ENCODE assay signal across 11 cellular contexts in genomic region chr3:104519968-104520655, GRCh38.
DNase-seq lines count a peak whose midpoint lies in the region; ATAC-seq and TF ChIP-seq lines count a peak whose summit lies in the region.
"Had no signal": no experiment of that assay in that cellular context is flagged by ENCODE, and none has a peak within 500 bp of the region (broad histone marks: within the 10 kb centered on the region; RNA-seq: fewer than 3 reads in every experiment).

No MANE protein-coding gene starts in this region.

- peaks cover 39% of the 10 kb centered on the region for H3K4me1 Mint-ChIP-seq in GM23338

- H3K4me2 ChIP-seq in GM23338, result peak overlapping the region; percentile 54

- no peaks in the 10 kb centered on the region for H4K20me1 ChIP-seq in GM23338 (replicated peaks; ENCODE audit: insufficient read depth)

- H3K9me2 ChIP-seq in GM23338 (ENCODE audit: insufficient read depth), result no peaks in the 10 kb centered on the region

- H3K27ac ChIP-seq in GM23338 (ENCODE audit: low read depth), result peak overlapping the region; percentile 87
- no peak overlapping the region for H3K27ac ChIP-seq in upper lobe of right lung
- H3K27ac ChIP-seq: HL-60 had no signal

- no peaks in the 10 kb centered on the region for H3K36me3 ChIP-seq in GM23338 (ENCODE audit: insufficient read depth)
- H3K36me3 ChIP-seq in upper lobe of right lung, result no peaks in the 10 kb centered on the region

- H2AFZ ChIP-seq in GM23338, result no peak overlapping the region

- H3K4me3 Mint-ChIP-seq in GM23338, result peak overlapping the region; percentile 66; the same call in 2 of the 3 replicates

- intact Hi-C loops in upper lobe of right lung (cut with DNase I), result no loop called here
- intact Hi-C loops in lower leg skin (cut with DNase I; ENCODE audit: low total_unique reads), result no loop called here

- 51 to 62% methylated on average over 3 of the region's 3 CpGs for WGBS in lower leg skin, 2 donors

- H3K4me3 ChIP-seq in GM23338 (peak overlapping the region; percentile 22), upper lobe of right lung (no peak overlapping the region), lower leg skin (ENCODE audit: low read depth, poor library complexity, severe bottlenecking) (no peak overlapping the region)

- H3F3A ChIP-seq in GM23338 (replicated peaks; ENCODE audit: low read depth), result no peaks in the 10 kb centered on the region

- peaks cover 39% of the 10 kb centered on the region for H3K36me3 Mint-ChIP-seq in GM23338 (ENCODE audit: low read depth)

- peak; percentile 74 for DNase-seq in GM23338 (ENCODE audit: low spot score)
- peak; percentile 40 for DNase-seq in iPS DF 19.7 (ENCODE audit: low read depth, low spot score)
- no peak for DNase-seq in upper lobe of right lung
- DNase-seq in activated naive CD4-positive, alpha-beta T cell treated with Interleukin-2 at 50 U/mL for 16 hours, result no peak
- no peak for DNase-seq in lower leg skin (ENCODE audit: low spot score in 2 of 2)
- DNase-seq in 8988T, result no peak
- DNase-seq: activated CD4-positive, alpha-beta T cell treated with anti-CD3 and anti-CD28 coated beads, Interleukin-2, amount 50 U/mL, for 48 hours had no signal

- H3K27me3 Mint-ChIP-seq in GM23338 (ENCODE audit: insufficient read depth, low read depth, poor library complexity), result peaks cover 1% of the 10 kb centered on the region

- no peaks in the 10 kb centered on the region for H3K27me3 ChIP-seq in GM23338 (ENCODE audit: insufficient read depth)
- H3K27me3 ChIP-seq in upper lobe of right lung, result no peaks in the 10 kb centered on the region

- peaks cover 36% of the 10 kb centered on the region for H3K9me3 Mint-ChIP-seq in GM23338

- TF ChIP-seq CTCF in GM23338 (conservative IDR thresholded peaks at IDR 0.05; ENCODE audit: low read depth in 2 of 2) (no peak), upper lobe of right lung (IDR thresholded peaks at IDR 0.05) (no peak), lower leg skin (IDR thresholded peaks at IDR 0.05) (no peak)

- peak overlapping the region; percentile 98 for H3K27ac Mint-ChIP-seq in GM23338
- H3K27ac Mint-ChIP-seq: progenitor cell of endocrine pancreas had no signal

- H3K79me2 ChIP-seq in GM23338 (replicated peaks; ENCODE audit: insufficient read depth), result no peaks in the 10 kb centered on the region

- TF ChIP-seq POLR2A in lower leg skin (IDR thresholded peaks at IDR 0.05), result no peak

- peaks cover 31% of the 10 kb centered on the region for H3K4me1 ChIP-seq in GM23338 (ENCODE audit: insufficient read depth)
- H3K4me1 ChIP-seq in upper lobe of right lung, result no peaks in the 10 kb centered on the region

- ATAC-seq in GM18517 (IDR thresholded peaks at IDR 0.05; ENCODE audit: unreplicated experiment), result peak; percentile 38
- peak; percentile 76 for ATAC-seq in GM23338
- ATAC-seq in HG03520 (IDR thresholded peaks at IDR 0.05; ENCODE audit: unreplicated experiment), result peak; percentile 45
- no peak for ATAC-seq in upper lobe of right lung

- no peaks in the 10 kb centered on the region for H3K9me3 ChIP-seq in upper lobe of right lung

TF ChIP-seq in GM23338, 12 proteins besides CTCF, POLR2A, EP300 and RAD21:
- TF ChIP-seq, protein P1, sequence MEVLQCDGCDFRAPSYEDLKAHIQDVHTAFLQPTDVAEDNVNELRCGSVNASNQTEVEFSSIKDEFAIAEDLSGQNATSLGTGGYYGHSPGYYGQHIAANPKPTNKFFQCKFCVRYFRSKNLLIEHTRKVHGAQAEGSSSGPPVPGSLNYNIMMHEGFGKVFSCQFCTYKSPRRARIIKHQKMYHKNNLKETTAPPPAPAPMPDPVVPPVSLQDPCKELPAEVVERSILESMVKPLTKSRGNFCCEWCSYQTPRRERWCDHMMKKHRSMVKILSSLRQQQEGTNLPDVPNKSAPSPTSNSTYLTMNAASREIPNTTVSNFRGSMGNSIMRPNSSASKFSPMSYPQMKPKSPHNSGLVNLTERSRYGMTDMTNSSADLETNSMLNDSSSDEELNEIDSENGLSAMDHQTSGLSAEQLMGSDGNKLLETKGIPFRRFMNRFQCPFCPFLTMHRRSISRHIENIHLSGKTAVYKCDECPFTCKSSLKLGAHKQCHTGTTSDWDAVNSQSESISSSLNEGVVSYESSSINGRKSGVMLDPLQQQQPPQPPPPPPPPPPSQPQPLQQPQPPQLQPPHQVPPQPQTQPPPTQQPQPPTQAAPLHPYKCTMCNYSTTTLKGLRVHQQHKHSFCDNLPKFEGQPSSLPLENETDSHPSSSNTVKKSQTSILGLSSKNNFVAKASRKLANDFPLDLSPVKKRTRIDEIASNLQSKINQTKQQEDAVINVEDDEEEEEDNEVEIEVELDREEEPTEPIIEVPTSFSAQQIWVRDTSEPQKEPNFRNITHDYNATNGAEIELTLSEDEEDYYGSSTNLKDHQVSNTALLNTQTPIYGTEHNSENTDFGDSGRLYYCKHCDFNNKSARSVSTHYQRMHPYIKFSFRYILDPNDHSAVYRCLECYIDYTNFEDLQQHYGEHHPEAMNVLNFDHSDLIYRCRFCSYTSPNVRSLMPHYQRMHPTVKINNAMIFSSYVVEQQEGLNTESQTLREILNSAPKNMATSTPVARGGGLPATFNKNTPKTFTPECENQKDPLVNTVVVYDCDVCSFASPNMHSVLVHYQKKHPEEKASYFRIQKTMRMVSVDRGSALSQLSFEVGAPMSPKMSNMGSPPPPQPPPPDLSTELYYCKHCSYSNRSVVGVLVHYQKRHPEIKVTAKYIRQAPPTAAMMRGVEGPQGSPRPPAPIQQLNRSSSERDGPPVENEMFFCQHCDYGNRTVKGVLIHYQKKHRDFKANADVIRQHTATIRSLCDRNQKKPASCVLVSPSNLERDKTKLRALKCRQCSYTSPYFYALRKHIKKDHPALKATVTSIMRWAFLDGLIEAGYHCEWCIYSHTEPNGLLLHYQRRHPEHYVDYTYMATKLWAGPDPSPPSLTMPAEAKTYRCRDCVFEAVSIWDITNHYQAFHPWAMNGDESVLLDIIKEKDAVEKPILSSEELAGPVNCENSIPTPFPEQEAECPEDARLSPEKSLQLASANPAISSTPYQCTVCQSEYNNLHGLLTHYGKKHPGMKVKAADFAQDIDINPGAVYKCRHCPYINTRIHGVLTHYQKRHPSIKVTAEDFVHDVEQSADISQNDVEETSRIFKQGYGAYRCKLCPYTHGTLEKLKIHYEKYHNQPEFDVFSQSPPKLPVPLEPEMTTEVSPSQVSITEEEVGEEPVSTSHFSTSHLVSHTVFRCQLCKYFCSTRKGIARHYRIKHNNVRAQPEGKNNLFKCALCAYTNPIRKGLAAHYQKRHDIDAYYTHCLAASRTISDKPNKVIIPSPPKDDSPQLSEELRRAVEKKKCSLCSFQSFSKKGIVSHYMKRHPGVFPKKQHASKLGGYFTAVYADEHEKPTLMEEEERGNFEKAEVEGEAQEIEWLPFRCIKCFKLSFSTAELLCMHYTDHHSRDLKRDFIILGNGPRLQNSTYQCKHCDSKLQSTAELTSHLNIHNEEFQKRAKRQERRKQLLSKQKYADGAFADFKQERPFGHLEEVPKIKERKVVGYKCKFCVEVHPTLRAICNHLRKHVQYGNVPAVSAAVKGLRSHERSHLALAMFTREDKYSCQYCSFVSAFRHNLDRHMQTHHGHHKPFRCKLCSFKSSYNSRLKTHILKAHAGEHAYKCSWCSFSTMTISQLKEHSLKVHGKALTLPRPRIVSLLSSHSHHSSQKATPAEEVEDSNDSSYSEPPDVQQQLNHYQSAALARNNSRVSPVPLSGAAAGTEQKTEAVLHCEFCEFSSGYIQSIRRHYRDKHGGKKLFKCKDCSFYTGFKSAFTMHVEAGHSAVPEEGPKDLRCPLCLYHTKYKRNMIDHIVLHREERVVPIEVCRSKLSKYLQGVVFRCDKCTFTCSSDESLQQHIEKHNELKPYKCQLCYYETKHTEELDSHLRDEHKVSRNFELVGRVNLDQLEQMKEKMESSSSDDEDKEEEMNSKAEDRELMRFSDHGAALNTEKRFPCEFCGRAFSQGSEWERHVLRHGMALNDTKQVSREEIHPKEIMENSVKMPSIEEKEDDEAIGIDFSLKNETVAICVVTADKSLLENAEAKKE (CRISPR knock-in tag; IDR thresholded peaks at IDR 0.05), result 0 out of 2 replicates have a peak, but pooled peaks have one; percentile 68
- TF ChIP-seq ZNF331 (CRISPR knock-in tag; IDR thresholded peaks at IDR 0.05; ENCODE audit: low read depth) (no peak), POLR2AphosphoS5 (IDR thresholded peaks at IDR 0.05; ENCODE audit: low read depth) (no peak), NANOG (IDR thresholded peaks at IDR 0.05; ENCODE audit: borderline replicate concordance) (0 out of 2 replicates have a peak, but pooled peaks have one; percentile 3)

Comparison
In these comparisons a context has a peak if more than half of its experiments do, and no peak if none do; other contexts are left out.
1. DNase-seq: peak in GM23338 (single experiment) and iPS DF 19.7 (single experiment); none in upper lobe of right lung (single experiment), activated naive CD4-positive, alpha-beta T cell treated with Interleukin-2 at 50 U/mL for 16 hours (single experiment), lower leg skin (0 of 2) and 8988T (single experiment).